ENCODE assay signal across 8 cellular contexts in genomic region chr2:69642709-69643601, GRCh38.
DNase-seq lines count a peak whose midpoint lies in the region; ATAC-seq and TF ChIP-seq lines count a peak whose summit lies in the region.

No MANE protein-coding gene starts in this region.

- ATAC-seq in HG02885 (IDR thresholded peaks at IDR 0.05; ENCODE audit: poor library complexity, unreplicated experiment), result no peak

- no peak for TF ChIP-seq CTCF in WI38 (IDR thresholded peaks at IDR 0.05; ENCODE audit: low read depth, low read length)

- peak overlapping the region; percentile 91 for H3K4me3 ChIP-seq in WI38 (ENCODE audit: low read depth, low read length)

- DNase-seq in NCI-H345 (lab: John Stamatoyannopoulos, UW) (peak; percentile 39), NCI-H345 treated with DMSO at 0.1 percent for 48 hours (lab: John Stamatoyannopoulos, UW; ENCODE audit: unreplicated experiment) (no peak), NCI-H1417 (lab: John Stamatoyannopoulos, UW) (peak; percentile 48 to 84 (median 79)), kidney glomerular epithelial cell (lab: John Stamatoyannopoulos, UW) (peak; percentile 55)
- peak; percentile 53 for DNase-seq in central memory CD4-positive, alpha-beta T cell
- peak; percentile 13 to 45 for DNase-seq in stimulated activated CD4-positive, alpha-beta T cell treated with anti-CD3 and anti-CD28 coated beads, Interleukin-15, amount 100 ng/mL, for 1 hour (ENCODE audit: low read depth in 1 of 2, low spot score in 1 of 2)
